ENCODE assay signal across 1 cellular context in genomic region chr6:52663120-52663934, GRCh38.
TF ChIP-seq lines count a peak whose summit lies in the region.

No MANE protein-coding gene starts in this region.

TF ChIP-seq in Ishikawa, 13 proteins besides CTCF, POLR2A, EP300 and RAD21 (continued from another document):
- TF ChIP-seq REST (IDR thresholded peaks at IDR 0.05; ENCODE audit: low read depth) (no peak), FOXM1 (IDR thresholded peaks at IDR 0.05; ENCODE audit: borderline replicate concordance, low read depth) (no peak), ZBTB7A (IDR thresholded peaks at IDR 0.05; ENCODE audit: low read depth) (no peak), USF1 (IDR thresholded peaks at IDR 0.05) (no peak), YY1 (IDR thresholded peaks at IDR 0.05; ENCODE audit: low read depth) (no peak), NFIC (IDR thresholded peaks at IDR 0.05) (no peak), TAF1 (IDR thresholded peaks at IDR 0.05; ENCODE audit: low read depth) (no peak), CREB1 (IDR thresholded peaks at IDR 0.05; ENCODE audit: low read depth) (no peak), CEBPB (IDR thresholded peaks at IDR 0.05) (no peak), TEAD4 (IDR thresholded peaks at IDR 0.05) (no peak), MAX (IDR thresholded peaks at IDR 0.05) (no peak)
